In the genomic region with DNA sequence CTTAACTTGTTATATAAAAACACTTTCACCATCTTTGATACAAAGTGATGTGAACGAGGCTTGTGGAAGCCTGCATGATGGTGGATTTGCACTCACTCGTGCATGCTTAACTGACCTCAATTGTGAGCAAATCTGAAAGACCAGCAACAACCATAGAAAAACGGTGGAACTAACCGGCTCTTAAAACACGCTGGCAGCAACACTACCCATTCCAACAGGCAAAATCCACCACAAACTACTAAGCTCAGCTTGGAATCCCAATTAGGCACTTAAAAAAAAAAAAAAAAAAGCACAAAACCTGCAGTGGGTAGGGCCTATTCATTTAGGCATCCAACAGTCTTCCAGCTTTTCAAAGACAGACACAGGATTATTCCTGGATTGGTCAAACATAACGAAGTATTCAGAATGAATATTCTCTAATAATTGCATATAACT, we compare ENCODE assay signal across 8 cellular contexts. TPM values are rescaled to one million over a fixed set of nuclear protein-coding genes. Genes with fewer than 3 reads are reported as not detected.
DNase-seq lines count a peak whose midpoint lies in the region; ATAC-seq and TF ChIP-seq lines count a peak whose summit lies in the region.

No MANE protein-coding gene starts in this region.

- H3K4me1 ChIP-seq in BLaER1 (peaks cover 70% of the 10 kb centered on the region), iPS-18a (ENCODE audit: control insufficient read depth, low read depth, low read length) (peaks cover 20% of the 10 kb centered on the region)

- H3K36me3 Mint-ChIP-seq in activated T-helper 1 cell treated with anti-CD3 and anti-CD28 coated beads, Interleukin-12 subunit alpha, Interleukin-12 subunit beta, Interleukin-2, Interleukin-4 antibody, amounts not matched to agents 30 ng/mL and 10 ng/mL and 1 ng/mL, durations not matched to agents 14 hours and 24 hours and 36 hours (ENCODE audit: low read depth) = peaks cover 24% of the 10 kb centered on the region

- H4K20me1 ChIP-seq in BLaER1 = peaks cover 65% of the 10 kb centered on the region

- peak overlapping the region; percentile 95 for H3K4me3 ChIP-seq in BLaER1
- peak overlapping the region; percentile 97 for H3K4me3 ChIP-seq in iPS-18a (ENCODE audit: low read length)

- CTCF ChIA-PET in HEK293T (lab: Yijun Ruan, JAX) = interaction anchor here (1.0 kb wide), 1 partner anchor 123 kb away, joined by 4 read pairs; no protein-coding TSS in a partner anchor

- H3K36me3 ChIP-seq in BLaER1 (peaks cover 24% of the 10 kb centered on the region), iPS-18a (ENCODE audit: control insufficient read depth, low read depth, low read length) (peaks cover 4% of the 10 kb centered on the region)

- H3K4me2 ChIP-seq in BLaER1 = peak overlapping the region; percentile 91

- peak overlapping the region; percentile 87 for H3K27ac Mint-ChIP-seq in activated T-helper 1 cell treated with anti-CD3 and anti-CD28 coated beads, Interleukin-12 subunit alpha, Interleukin-12 subunit beta, Interleukin-2, Interleukin-4 antibody, amounts not matched to agents 30 ng/mL and 10 ng/mL and 1 ng/mL, durations not matched to agents 14 hours and 24 hours and 36 hours

- no peaks in the 10 kb centered on the region for H3K9me3 Mint-ChIP-seq in activated T-helper 1 cell treated with anti-CD3 and anti-CD28 coated beads, Interleukin-12 subunit alpha, Interleukin-12 subunit beta, Interleukin-2, Interleukin-4 antibody, amounts not matched to agents 30 ng/mL and 10 ng/mL and 1 ng/mL, durations not matched to agents 14 hours and 24 hours and 36 hours

- H3K9ac ChIP-seq in BLaER1 (peak overlapping the region; percentile 99), iPS-18a (ENCODE audit: low read length) (peak overlapping the region; percentile 99)

- H3K27me3 ChIP-seq in BLaER1 (no peaks in the 10 kb centered on the region), iPS-18a (ENCODE audit: control insufficient read depth, insufficient read depth, low read length) (no peaks in the 10 kb centered on the region)

- ATAC-seq in GM18870 (IDR thresholded peaks at IDR 0.05; ENCODE audit: unreplicated experiment) (no peak), HG03280 (IDR thresholded peaks at IDR 0.05; ENCODE audit: unreplicated experiment) (no peak)

- H3K27me3 Mint-ChIP-seq in activated T-helper 1 cell treated with anti-CD3 and anti-CD28 coated beads, Interleukin-12 subunit alpha, Interleukin-12 subunit beta, Interleukin-2, Interleukin-4 antibody, amounts not matched to agents 30 ng/mL and 10 ng/mL and 1 ng/mL, durations not matched to agents 14 hours and 24 hours and 36 hours (ENCODE audit: insufficient read depth) = no peaks in the 10 kb centered on the region

- peak overlapping the region; percentile 95 for H3K4me3 Mint-ChIP-seq in activated T-helper 1 cell treated with anti-CD3 and anti-CD28 coated beads, Interleukin-12 subunit alpha, Interleukin-12 subunit beta, Interleukin-2, Interleukin-4 antibody, amounts not matched to agents 30 ng/mL and 10 ng/mL and 1 ng/mL, durations not matched to agents 14 hours and 24 hours and 36 hours

- peak overlapping the region; percentile 99 for H3K27ac ChIP-seq in BLaER1
- H3K27ac ChIP-seq in iPS-18a (ENCODE audit: low read length) = no peak overlapping the region

- no peaks in the 10 kb centered on the region for H3K9me3 ChIP-seq in BLaER1
- H3K9me3 ChIP-seq in iPS-18a (ENCODE audit: control insufficient read depth, low read depth, low read length) = no peaks in the 10 kb centered on the region

- DNase-seq in HEK293T (ENCODE audit: extremely low spot score) = no peak
- no peak for DNase-seq in activated T-helper 1 cell treated with anti-CD3 and anti-CD28 coated beads, Interleukin-12 subunit alpha, Interleukin-12 subunit beta, Interleukin-2, Interleukin-4 antibody, amounts not matched to agents 30 ng/mL and 10 ng/mL and 1 ng/mL, durations not matched to agents 14 hours and 24 hours and 36 hours (ENCODE audit: low spot score)
- DNase-seq in stimulated activated CD8-positive, alpha-beta memory T cell treated with anti-CD3 and anti-CD28 coated beads, Interleukin-4, amount 100 ng/mL, for 48 hours = peak; percentile 24
- DNase-seq in DMS53 (lab: John Stamatoyannopoulos, UW) = no peak

- intact Hi-C loops in activated T-helper 1 cell treated with anti-CD3 and anti-CD28 coated beads, Interleukin-12 subunit alpha, Interleukin-12 subunit beta, Interleukin-2, Interleukin-4 antibody, amounts not matched to agents 30 ng/mL and 10 ng/mL and 1 ng/mL, durations not matched to agents 14 hours and 24 hours and 36 hours (cut with micrococcal nuclease) = loop anchor here (1.0 to 10.0 kb wide), 10 partner anchors 9 to 987 kb away; a partner anchor contains a TSS

- H3K4me1 Mint-ChIP-seq in activated T-helper 1 cell treated with anti-CD3 and anti-CD28 coated beads, Interleukin-12 subunit alpha, Interleukin-12 subunit beta, Interleukin-2, Interleukin-4 antibody, amounts not matched to agents 30 ng/mL and 10 ng/mL and 1 ng/mL, durations not matched to agents 14 hours and 24 hours and 36 hours (ENCODE audit: low read depth) = peaks cover 65% of the 10 kb centered on the region

- POLR2A ChIA-PET in HEK293T (lab: Yijun Ruan, JAX) = interaction anchor here (0.5 to 1.0 kb wide), 2 partner anchors 33 to 78 kb away, joined by 3 to 6 read pairs; a partner anchor contains a TSS

TF ChIP-seq in HEK293T, 16 proteins besides CTCF, POLR2A, EP300 and RAD21:
- TF ChIP-seq TARDBP (IDR thresholded peaks at IDR 0.05) (no peak), ZNF384 (IDR thresholded peaks at IDR 0.05) (peak; percentile 95)
- TF ChIP-seq, protein P1, sequence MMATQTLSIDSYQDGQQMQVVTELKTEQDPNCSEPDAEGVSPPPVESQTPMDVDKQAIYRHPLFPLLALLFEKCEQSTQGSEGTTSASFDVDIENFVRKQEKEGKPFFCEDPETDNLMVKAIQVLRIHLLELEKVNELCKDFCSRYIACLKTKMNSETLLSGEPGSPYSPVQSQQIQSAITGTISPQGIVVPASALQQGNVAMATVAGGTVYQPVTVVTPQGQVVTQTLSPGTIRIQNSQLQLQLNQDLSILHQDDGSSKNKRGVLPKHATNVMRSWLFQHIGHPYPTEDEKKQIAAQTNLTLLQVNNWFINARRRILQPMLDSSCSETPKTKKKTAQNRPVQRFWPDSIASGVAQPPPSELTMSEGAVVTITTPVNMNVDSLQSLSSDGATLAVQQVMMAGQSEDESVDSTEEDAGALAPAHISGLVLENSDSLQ (IDR thresholded peaks at IDR 0.05) = peak; percentile 45; the same call in 1 of the 2 replicates

RNA-seq across cellular contexts. Expression of a gene that starts 1.8 kb away (rescaled TPM):
- total RNA-seq in activated T-helper 1 cell treated with anti-CD3 and anti-CD28 coated beads, Interleukin-12 subunit alpha, Interleukin-12 subunit beta, Interleukin-2, Interleukin-4 antibody, amounts not matched to agents 30 ng/mL and 10 ng/mL and 1 ng/mL, durations not matched to agents 14 hours and 24 hours and 36 hours = 288 and 290 TPM in 2 replicates
